In the genomic region with DNA sequence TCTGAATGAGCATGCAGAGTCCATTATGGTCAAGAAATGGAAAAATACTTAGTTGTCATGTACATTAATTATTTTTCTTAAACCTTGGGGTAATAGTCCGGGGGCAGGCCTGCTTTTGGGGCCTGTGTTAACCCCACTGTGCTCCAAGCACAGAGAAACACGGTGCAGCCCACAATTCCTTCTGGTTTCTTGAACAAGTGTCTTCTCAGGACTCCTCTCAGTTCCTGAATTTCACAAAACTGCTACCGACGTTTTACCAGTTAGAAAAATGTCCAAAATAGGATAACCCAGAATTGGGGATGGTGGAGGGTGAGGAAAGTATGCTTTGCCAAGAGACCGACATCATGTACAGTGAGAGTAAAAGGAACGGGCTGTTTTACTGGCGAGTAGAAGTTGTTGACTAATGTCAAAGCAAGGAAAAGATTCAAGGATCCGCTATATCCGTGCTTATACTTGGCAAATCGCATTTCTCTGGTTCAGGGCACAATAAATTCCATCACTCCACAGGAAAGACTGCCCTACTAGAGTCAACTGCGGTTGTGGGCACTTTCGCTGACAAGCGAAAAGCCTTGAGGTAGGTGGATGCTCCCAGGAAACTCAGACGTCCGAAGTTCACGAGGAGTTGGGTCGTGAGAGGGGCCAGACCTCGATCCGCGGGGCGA, we compare ENCODE assay signal across 9 cellular contexts. TPM values are rescaled to one million over a fixed set of nuclear protein-coding genes. Genes with fewer than 3 reads are reported as not detected.
DNase-seq lines count a peak whose midpoint lies in the region; ATAC-seq, FAIRE-seq and TF ChIP-seq lines count a peak whose summit lies in the region.
"Had no signal": no experiment of that assay in that cellular context is flagged by ENCODE, and none has a peak within 500 bp of the region (broad histone marks: within the 10 kb centered on the region; RNA-seq: fewer than 3 reads in every experiment).

No MANE protein-coding gene starts in this region.

- no TSS peak for BruUV-seq in GM12878 (replicated peaks; lab: Mats Ljungman, UMichigan)

- RAD21 ChIA-PET in GM12878 (lab: Charles Lee; ENCODE audit: unreplicated experiment), result interaction anchor here (1.0 to 1.1 kb wide), 2 partner anchors 13 to 24 kb away, joined by 5 read pairs; no protein-coding TSS in a partner anchor

- no peak overlapping the region for H2BK15ac ChIP-seq in mesendoderm (replicated peaks; ENCODE audit: low read depth)

- H2BK120ac ChIP-seq in mesendoderm (ENCODE audit: low read depth, low read length), result no peak overlapping the region

- SMC1A ChIA-PET in GM12878 (lab: Charles Lee; ENCODE audit: uncharacterized antibody, unreplicated experiment), result interaction anchor here (0.8 to 1.6 kb wide), 6 partner anchors 9 to 451 kb away, joined by 3 to 5 read pairs (median 3); no protein-coding TSS in a partner anchor

- in situ Hi-C loops in GM12878 (cut with MboI), result no loop called here

- no peak overlapping the region for H2AK5ac ChIP-seq in mesendoderm (ENCODE audit: low read length)

- H2AFZ ChIP-seq in GM12878 (ENCODE audit: control insufficient read depth, low read depth, low read length), result peak overlapping the region; percentile 96

- H3K56ac ChIP-seq in mesendoderm (ENCODE audit: low read length), result peak overlapping the region; percentile 84

- no peak overlapping the region for H4K5ac ChIP-seq in mesendoderm (ENCODE audit: low read length)

- H3K9me3 ChIP-seq in right atrium auricular region, result no peaks in the 10 kb centered on the region
- no peaks in the 10 kb centered on the region; the same call in 2 of the 3 replicates for H3K9me3 ChIP-seq in GM12878 (replicated peaks; ENCODE audit: control insufficient read depth, insufficient read depth, low read length)
- no peaks in the 10 kb centered on the region for H3K9me3 ChIP-seq in aorta (ENCODE audit: control insufficient read depth, low read length)

- no peak overlapping the region for H2BK5ac ChIP-seq in mesendoderm (ENCODE audit: low read length)

- 33% methylated on average over 18 of the region's 21 CpGs for WGBS in GM12878 (ENCODE audit: insufficient coverage, insufficient replicate concordance, low lambda C conversion rate, missing lambda C conversion rate)
- no CpG with 5 or more reads among the region's 21 CpGs for WGBS in mesendoderm (ENCODE audit: extremely low coverage, insufficient coverage, low lambda C conversion rate)
- WGBS in aorta, 2 donors, result 8 to 9% methylated on average over 21 of the region's 21 CpGs

- intact Hi-C loops in Right ventricle myocardium superior (cut with DNase I), result loop anchor here (5.0 kb wide), 1 partner anchor 56 kb away; a partner anchor contains a TSS
- intact Hi-C loops in GM12878 (cut with micrococcal nuclease; ENCODE audit: unreplicated experiment), result loop anchor here (5.0 kb wide), 1 partner anchor 76 kb away; no protein-coding TSS in a partner anchor
- intact Hi-C loops in aorta (cut with DNase I), result loop anchor here in 1 of 2 donors (2.0 kb wide), 1 partner anchor 54 kb away; a partner anchor contains a TSS

- H3K79me2 ChIP-seq in GM12878 (ENCODE audit: control insufficient read depth, insufficient read depth, low read length), result peaks cover 2% of the 10 kb centered on the region
- H3K79me2 ChIP-seq in mesendoderm (ENCODE audit: control insufficient read depth, insufficient read depth, low read length), result peaks cover 2% of the 10 kb centered on the region

- TF ChIP-seq CTCF in right atrium auricular region (IDR thresholded peaks at IDR 0.05) (no peak), GM12878 (IDR thresholded peaks at IDR 0.05 in 2 of 3, conservative IDR thresholded peaks at IDR 0.05 in 1 of 3; ENCODE audit: control insufficient read depth in 2 of 3, extremely low read depth in 1 of 3, insufficient read depth in 1 of 3, low read depth in 3 of 3, low read length in 3 of 3) (no peak)

- H4K8ac ChIP-seq in mesendoderm (ENCODE audit: low read depth, low read length), result no peak overlapping the region

- no peaks in the 10 kb centered on the region for H4K20me1 ChIP-seq in GM12878 (ENCODE audit: control insufficient read depth, insufficient read depth)

- H3K4me1 ChIP-seq in right atrium auricular region (peaks cover 0 to 24% of the 10 kb centered on the region in 2 donors), GM12878 (ENCODE audit: control insufficient read depth, insufficient read depth, low read length) (peaks cover 10% of the 10 kb centered on the region), mesendoderm (ENCODE audit: control insufficient read depth, low read depth, low read length) (no peaks in the 10 kb centered on the region), aorta (ENCODE audit: control insufficient read depth in 1 of 2, insufficient read depth in 2 of 2, low read length in 2 of 2) (peaks cover 0 to 4% of the 10 kb centered on the region in 2 donors)

- DNase-seq in right atrium auricular region (ENCODE audit: low spot score), result no peak
- DNase-seq in Right ventricle myocardium superior, result no peak
- DNase-seq in GM12878 (ENCODE audit: low read depth, low spot score), result no peak
- DNase-seq in mesendoderm, result no peak
- DNase-seq in aorta, result no peak
- DNase-seq in activated CD8-positive, alpha-beta memory T cell treated with anti-CD3 and anti-CD28 coated beads, Interleukin-2, amount 50 U/mL, for 48 hours, result no peak
- no peak for DNase-seq in NCI-H1048 (lab: John Stamatoyannopoulos, UW)

- H3K36me3 ChIP-seq in right atrium auricular region (peaks cover 11% of the 10 kb centered on the region), GM12878 (ENCODE audit: control insufficient read depth in 2 of 2, insufficient read depth in 2 of 2, low read length in 1 of 2) (no peaks in the 10 kb centered on the region; a peak in 1 of 4 replicates), mesendoderm (ENCODE audit: control insufficient read depth, insufficient read depth, low read length) (peaks cover 1% of the 10 kb centered on the region), aorta (ENCODE audit: control insufficient read depth in 1 of 2, insufficient read depth in 2 of 2, low read length in 1 of 2) (peaks cover 4% of the 10 kb centered on the region in 2 donors)

- no peaks in the 10 kb centered on the region for H3K79me1 ChIP-seq in mesendoderm (ENCODE audit: low read length)

- H3K4ac ChIP-seq in mesendoderm (ENCODE audit: low read depth, low read length), result peak overlapping the region; percentile 17

- no peak for FAIRE-seq in GM12878 (lab: Jason Lieb, UNC)
- FAIRE-seq: colon had no signal

- H3K27ac ChIP-seq in right atrium auricular region (peak overlapping the region; percentile 92 to 95), GM12878 (ENCODE audit: control insufficient read depth, insufficient read depth) (peak overlapping the region; percentile 45), mesendoderm (ENCODE audit: low read depth, low read length) (no peak overlapping the region), aorta (ENCODE audit: low read depth in 1 of 2, low read length in 2 of 2) (peak overlapping the region; percentile 30 to 68)

- no peaks in the 10 kb centered on the region for H3K27me3 ChIP-seq in right atrium auricular region
- H3K27me3 ChIP-seq in GM12878 (replicated peaks in 1 of 2; ENCODE audit: control insufficient read depth in 2 of 2, insufficient read depth in 2 of 2, low read length in 1 of 2), result no peaks in the 10 kb centered on the region
- no peaks in the 10 kb centered on the region for H3K27me3 ChIP-seq in mesendoderm (ENCODE audit: insufficient read depth, low read length, poor library complexity)
- H3K27me3 ChIP-seq in aorta (ENCODE audit: control insufficient read depth in 1 of 2, insufficient read depth in 2 of 2, low read length in 1 of 2), result no peaks in the 10 kb centered on the region

- no peak for ATAC-seq in Right ventricle myocardium superior (ENCODE audit: poor library complexity)
- ATAC-seq in GM12878, result no peak
- ATAC-seq in aorta (ENCODE audit: low FRiP score), result peak; percentile 3
- no peak for ATAC-seq in HG03135 (IDR thresholded peaks at IDR 0.05; ENCODE audit: unreplicated experiment)

- POLR2A ChIA-PET in GM12878 (lab: Charles Lee), result interaction anchor here (0.9 to 1.2 kb wide), 4 partner anchors 10 to 57 kb away, joined by 3 to 4 read pairs (median 4); a partner anchor contains a TSS

- TF ChIP-seq POLR2A in GM12878 (IDR thresholded peaks at IDR 0.05; ENCODE audit: low read depth, low read length), result no peak

- H3K9ac ChIP-seq in GM12878 (ENCODE audit: control insufficient read depth, insufficient read depth, low read length), result peak overlapping the region; percentile 45
- H3K9ac ChIP-seq in mesendoderm (ENCODE audit: low read length), result peak overlapping the region; percentile 69

- H3K4me3 ChIP-seq in right atrium auricular region, result peak overlapping the region; percentile 73 to 89
- H3K4me3 ChIP-seq in GM12878, result peak overlapping the region; percentile 89; the same call in 1 of the 2 replicates
- H3K4me3 ChIP-seq in mesendoderm (ENCODE audit: low read length), result no peak overlapping the region
- H3K4me3 ChIP-seq in aorta (ENCODE audit: low read length in 2 of 2), result peak overlapping the region; percentile 50 to 69

- H3K4me2 ChIP-seq in GM12878 (ENCODE audit: control insufficient read depth, insufficient read depth) (peak overlapping the region; percentile 83), mesendoderm (ENCODE audit: low read length) (peak overlapping the region; percentile 54)

- no peak overlapping the region for H3K23ac ChIP-seq in mesendoderm (ENCODE audit: low read length)

- CTCF ChIA-PET in GM12878 (lab: Yijun Ruan, JAX), result interaction anchor here (0.7 to 1.4 kb wide), 6 partner anchors 13 to 450 kb away, joined by 3 to 8 read pairs (median 4); no protein-coding TSS in a partner anchor

- no peak overlapping the region for H3K18ac ChIP-seq in mesendoderm (ENCODE audit: low read length)

- no peak for TF ChIP-seq EP300 in GM12878 (IDR thresholded peaks at IDR 0.05; ENCODE audit: borderline replicate concordance in 1 of 2, control insufficient read depth in 1 of 2, low read depth in 2 of 2, low read length in 2 of 2)

- TF ChIP-seq RAD21 in GM12878 (IDR thresholded peaks at IDR 0.05; ENCODE audit: insufficient read depth, low read depth, low read length), result no peak

RNA-seq across cellular contexts. Expression of a gene that starts 0.5 kb away (rescaled TPM):
- total RNA-seq in right atrium auricular region, result 10 to 100 TPM; 22.9 to 49.8 TPM
- total RNA-seq in Right ventricle myocardium superior, result 45.5 TPM
- 2.5 and 3.0 TPM in 2 replicates for total RNA-seq in GM12878 (2013; cell fraction: nucleolus; rRNA removed)
- total RNA-seq in GM12878 (2014; rRNA removed), result 4.5 and 5.5 TPM in 2 replicates
- total RNA-seq in GM12878 (2014; rRNA removed; fragmentation: Illumina TruSeq; extraction: Trizol), result 2.4 TPM in 2 replicates
- 6.4 and 6.9 TPM in 2 replicates for total RNA-seq in GM12878 (2021)
- polyA plus RNA-seq in GM12878 (2011; ENCODE audit: low read depth), result 2.1 TPM
- polyA plus RNA-seq in GM12878 (2011; rRNA removed), result 3.7 and 4.7 TPM in 2 replicates
- polyA plus RNA-seq in GM12878 (2011; cell fraction: cytosol; rRNA removed), result 3.3 and 4.3 TPM in 2 replicates
- 2.0 and 2.1 TPM in 2 replicates for polyA plus RNA-seq in GM12878 (2011; cell fraction: nucleus; rRNA removed)
- polyA plus RNA-seq in GM12878 (2012), result 2.3 and 2.6 TPM in 2 replicates
- 5.0 and 5.5 TPM in 2 replicates for polyA plus RNA-seq in GM12878 (2014; fragmentation: Illumina TruSeq; extraction: Trizol)
- 1 to 10 TPM; 2.0 to 2.2 TPM for polyA plus RNA-seq in GM12878 (2014; fragmentation: Nextera tagmentation; extraction: Ambion mirVana)
- 5.2 and 5.4 TPM in 2 replicates for polyA plus RNA-seq in GM12878 (2014; rRNA removed)
- 1 to 10 TPM; 6.8 to 8.7 TPM for polyA plus RNA-seq in GM12878 (2016; fragmentation: Nextera tagmentation; extraction: Ambion mirVana)
- 6.5 and 8.9 TPM in 2 replicates for polyA minus RNA-seq in GM12878 (2011; rRNA and poly(A)+ RNA removed)
- 2.0 and 2.3 TPM in 2 replicates for polyA minus RNA-seq in GM12878 (2011; cell fraction: cytosol; rRNA and poly(A)+ RNA removed)
- polyA minus RNA-seq in GM12878 (2011; cell fraction: nucleus; rRNA and poly(A)+ RNA removed), result 2.3 and 4.4 TPM in 2 replicates
- polyA plus RNA-seq in mesendoderm (2013, experiment 1 of 2), result 11.3 TPM
- polyA plus RNA-seq in mesendoderm (2013, experiment 2 of 2), result 10.8 TPM
- 10 to 100 TPM; 26.2 to 27.2 TPM for total RNA-seq in aorta
- 10 to 100 TPM in 1 of 2 donors, 1 to 10 TPM in 1; 6.4 to 10.1 TPM for polyA plus RNA-seq in aorta

RNA-seq across cellular contexts. Expression of a gene that starts 54.1 kb away (rescaled TPM):
- total RNA-seq in right atrium auricular region (1 to 10 TPM; 6.5 to 7.0 TPM), Right ventricle myocardium superior (6.2 TPM), GM12878 (2014; rRNA removed) (9.4 and 10.1 TPM in 2 replicates), GM12878 (2014; rRNA removed; fragmentation: Illumina TruSeq; extraction: Trizol) (13.7 and 14.0 TPM in 2 replicates), GM12878 (2021) (11.5 and 11.7 TPM in 2 replicates), aorta (10 to 100 TPM in 1 of 2 donors, 1 to 10 TPM in 1; 9.0 to 11.9 TPM)
- total RNA-seq in GM12878 (2013; cell fraction: nucleolus; rRNA removed), result 25.0 and 28.7 TPM in 2 replicates
- polyA plus RNA-seq in GM12878 (2011; ENCODE audit: low read depth), result 2.3 TPM
- polyA plus RNA-seq in GM12878 (2011; rRNA removed) (2.7 and 5.8 TPM in 2 replicates), GM12878 (2014; fragmentation: Illumina TruSeq; extraction: Trizol) (6.2 and 6.7 TPM in 2 replicates), GM12878 (2014; fragmentation: Nextera tagmentation; extraction: Ambion mirVana) (1 to 10 TPM; 1.9 to 4.3 TPM), GM12878 (2014; rRNA removed) (2.9 and 3.4 TPM in 2 replicates), GM12878 (2016; fragmentation: Nextera tagmentation; extraction: Ambion mirVana) (1 to 10 TPM; 5.4 to 6.5 TPM), aorta (1 to 10 TPM; 1.6 to 2.4 TPM)
- 1.4 and 2.1 TPM in 2 replicates for polyA plus RNA-seq in GM12878 (2011; cell fraction: cytosol; rRNA removed)
- 2.2 and 5.1 TPM in 2 replicates for polyA plus RNA-seq in GM12878 (2011; cell fraction: nucleus; rRNA removed)
- polyA plus RNA-seq in GM12878 (2012), result 2.9 and 3.1 TPM in 2 replicates
- 6.4 and 10.5 TPM in 2 replicates for polyA minus RNA-seq in GM12878 (2011; rRNA and poly(A)+ RNA removed)
- 3.5 and 3.8 TPM in 2 replicates for polyA minus RNA-seq in GM12878 (2011; cell fraction: cytosol; rRNA and poly(A)+ RNA removed)
- polyA minus RNA-seq in GM12878 (2011; cell fraction: nucleus; rRNA and poly(A)+ RNA removed), result 4.2 and 4.8 TPM in 2 replicates
- polyA plus RNA-seq in mesendoderm (2013, experiment 1 of 2), result 3.4 TPM
- 3.5 TPM for polyA plus RNA-seq in mesendoderm (2013, experiment 2 of 2)
